1 cellular context compared by ENCODE assay signal in the genomic region with DNA sequence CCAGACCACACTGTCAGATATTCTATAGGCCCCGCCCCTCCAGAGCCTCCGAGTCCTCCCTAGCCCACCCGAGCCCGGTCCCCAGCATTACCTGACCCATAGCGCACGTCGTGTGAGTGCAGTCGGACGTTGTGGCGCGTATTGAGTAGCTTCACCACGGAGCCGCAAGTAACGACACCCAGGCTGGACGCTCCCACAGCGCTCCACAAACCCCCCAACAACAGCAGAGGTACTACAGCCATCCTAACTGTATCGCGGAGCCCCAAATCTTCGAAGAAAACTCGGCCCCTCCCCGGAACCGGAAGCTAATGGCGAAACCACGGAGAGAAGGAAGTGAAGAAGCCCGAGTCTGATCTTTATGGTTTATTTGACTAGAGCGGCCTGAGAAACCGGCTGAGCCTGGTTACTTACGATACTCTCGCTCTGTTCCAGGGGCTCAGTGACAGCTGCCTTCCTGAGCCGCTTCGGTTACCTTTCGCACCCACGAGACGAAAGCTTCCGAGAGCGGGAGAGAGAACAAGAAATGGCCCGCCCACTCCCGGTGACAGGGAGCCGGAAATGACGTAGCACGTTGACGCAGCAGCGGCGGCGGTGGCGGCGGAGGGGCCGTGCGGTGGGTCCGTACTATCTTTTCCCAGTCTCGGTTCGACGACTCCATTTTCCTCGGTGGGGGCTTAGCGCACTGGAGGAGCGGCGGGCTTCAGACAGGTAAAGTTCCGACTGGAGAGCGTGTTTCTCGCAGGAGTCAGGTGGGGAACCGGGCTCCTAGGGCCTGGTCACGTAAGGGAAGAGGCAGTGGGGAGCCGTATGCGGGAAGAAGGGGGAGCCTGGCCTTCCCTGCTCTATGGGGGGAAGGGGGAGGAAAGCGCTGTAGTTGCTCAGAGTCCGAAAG.
TF ChIP-seq lines count a peak whose summit lies in the region.

A gene with protein sequence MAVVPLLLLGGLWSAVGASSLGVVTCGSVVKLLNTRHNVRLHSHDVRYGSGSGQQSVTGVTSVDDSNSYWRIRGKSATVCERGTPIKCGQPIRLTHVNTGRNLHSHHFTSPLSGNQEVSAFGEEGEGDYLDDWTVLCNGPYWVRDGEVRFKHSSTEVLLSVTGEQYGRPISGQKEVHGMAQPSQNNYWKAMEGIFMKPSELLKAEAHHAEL (minus strand): TSS at position 272 of the 892 bp plus-strand sequence. CDS start 30 bp downstream, at position 242.
SUPT6H (plus strand) TSS at position 571 of the 892 bp plus-strand sequence. CDS start 11,197 bp downstream, outside the sequence.

TF ChIP-seq in HEK293, 187 proteins besides CTCF, POLR2A, EP300 and RAD21 (continued from another document and continues in another):
- TF ChIP-seq, protein P1, sequence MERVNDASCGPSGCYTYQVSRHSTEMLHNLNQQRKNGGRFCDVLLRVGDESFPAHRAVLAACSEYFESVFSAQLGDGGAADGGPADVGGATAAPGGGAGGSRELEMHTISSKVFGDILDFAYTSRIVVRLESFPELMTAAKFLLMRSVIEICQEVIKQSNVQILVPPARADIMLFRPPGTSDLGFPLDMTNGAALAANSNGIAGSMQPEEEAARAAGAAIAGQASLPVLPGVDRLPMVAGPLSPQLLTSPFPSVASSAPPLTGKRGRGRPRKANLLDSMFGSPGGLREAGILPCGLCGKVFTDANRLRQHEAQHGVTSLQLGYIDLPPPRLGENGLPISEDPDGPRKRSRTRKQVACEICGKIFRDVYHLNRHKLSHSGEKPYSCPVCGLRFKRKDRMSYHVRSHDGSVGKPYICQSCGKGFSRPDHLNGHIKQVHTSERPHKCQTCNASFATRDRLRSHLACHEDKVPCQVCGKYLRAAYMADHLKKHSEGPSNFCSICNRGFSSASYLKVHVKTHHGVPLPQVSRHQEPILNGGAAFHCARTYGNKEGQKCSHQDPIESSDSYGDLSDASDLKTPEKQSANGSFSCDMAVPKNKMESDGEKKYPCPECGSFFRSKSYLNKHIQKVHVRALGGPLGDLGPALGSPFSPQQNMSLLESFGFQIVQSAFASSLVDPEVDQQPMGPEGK (tag by site-specific recombination; IDR thresholded peaks at IDR 0.05): peak; percentile 90
- TF ChIP-seq BCL6B (tag by site-specific recombination; IDR thresholded peaks at IDR 0.05) (no peak), ZNF175 (tag by site-specific recombination; IDR thresholded peaks at IDR 0.05) (no peak), SALL2 (tag by site-specific recombination; IDR thresholded peaks at IDR 0.05; ENCODE audit: borderline replicate concordance) (no peak), ZNF155 (tag by site-specific recombination; IDR thresholded peaks at IDR 0.05) (no peak), PRDM2 (tag by site-specific recombination; IDR thresholded peaks at IDR 0.05; ENCODE audit: borderline replicate concordance) (no peak), ZNF416 (tag by site-specific recombination; IDR thresholded peaks at IDR 0.05) (no peak), KLF8 (tag by site-specific recombination; IDR thresholded peaks at IDR 0.05) (peak; percentile 39; the same call in 1 of the 2 replicates), YY2 (tag by site-specific recombination; IDR thresholded peaks at IDR 0.05) (peak; percentile 74; the same call in 1 of the 2 replicates), ZNF76 (tag by site-specific recombination; IDR thresholded peaks at IDR 0.05; ENCODE audit: borderline replicate concordance, low read depth) (peak; percentile 82), SCRT1 (tag by site-specific recombination; IDR thresholded peaks at IDR 0.05; ENCODE audit: borderline replicate concordance) (no peak; the same call in 1 of the 2 replicates), TCF7L2 (IDR thresholded peaks at IDR 0.05; ENCODE audit: borderline replicate concordance, low read depth, low read length) (no peak), ZNF629 (tag by site-specific recombination; IDR thresholded peaks at IDR 0.05) (peak; percentile 98), ZNF341 (tag by site-specific recombination; IDR thresholded peaks at IDR 0.05; ENCODE audit: low read depth) (peak; percentile 46), OVOL3 (tag by site-specific recombination; IDR thresholded peaks at IDR 0.05) (no peak), ZNF600 (tag by site-specific recombination; IDR thresholded peaks at IDR 0.05) (peak; percentile 69), SP2 (tag by site-specific recombination; IDR thresholded peaks at IDR 0.05) (peak; percentile 91), GLI2 (tag by site-specific recombination; IDR thresholded peaks at IDR 0.05; ENCODE audit: borderline replicate concordance, low read depth) (no peak), ZNF324 (tag by site-specific recombination; IDR thresholded peaks at IDR 0.05) (0 out of 2 replicates have a peak, but pooled peaks have one; percentile 36), MZF1 (tag by site-specific recombination; IDR thresholded peaks at IDR 0.05; ENCODE audit: borderline replicate concordance) (peak; percentile 62; the same call in 1 of the 2 replicates), ZNF138 (tag by site-specific recombination; IDR thresholded peaks at IDR 0.05; ENCODE audit: borderline replicate concordance) (no peak), ZNF18 (tag by site-specific recombination; IDR thresholded peaks at IDR 0.05) (no peak), KLF9 (tag by site-specific recombination; IDR thresholded peaks at IDR 0.05; ENCODE audit: low read depth) (peak; percentile 77), ZNF558 (tag by site-specific recombination; IDR thresholded peaks at IDR 0.05) (no peak), EGR2 (tag by site-specific recombination; IDR thresholded peaks at IDR 0.05; ENCODE audit: low read depth) (peak; percentile 68), ZNF560 (tag by site-specific recombination; IDR thresholded peaks at IDR 0.05; ENCODE audit: borderline replicate concordance) (no peak), WT1 (tag by site-specific recombination; IDR thresholded peaks at IDR 0.05) (0 out of 2 replicates have a peak, but pooled peaks have one; percentile 19), KLF10 (tag by site-specific recombination; IDR thresholded peaks at IDR 0.05) (no peak), ZNF623 (tag by site-specific recombination; IDR thresholded peaks at IDR 0.05) (no peak), SP7 (tag by site-specific recombination; IDR thresholded peaks at IDR 0.05) (peak; percentile 64), ZNF140 (tag by site-specific recombination; IDR thresholded peaks at IDR 0.05) (no peak), ZNF571 (tag by site-specific recombination; IDR thresholded peaks at IDR 0.05) (no peak), ZNF792 (tag by site-specific recombination; IDR thresholded peaks at IDR 0.05) (0 out of 2 replicates have a peak, but pooled peaks have one; percentile 44), ZNF2 (tag by site-specific recombination; IDR thresholded peaks at IDR 0.05) (peak; percentile 22; the same call in 1 of the 2 replicates), ZNF692 (tag by site-specific recombination; IDR thresholded peaks at IDR 0.05) (peak; percentile 91), ZNF768 (tag by site-specific recombination; IDR thresholded peaks at IDR 0.05) (no peak), PRDM1 (tag by site-specific recombination; IDR thresholded peaks at IDR 0.05) (peak; percentile 83), ZNF785 (tag by site-specific recombination; IDR thresholded peaks at IDR 0.05) (no peak), ZNF843 (tag by site-specific recombination; IDR thresholded peaks at IDR 0.05) (0 out of 2 replicates have a peak, but pooled peaks have one; percentile 23), ZBTB48 (tag by site-specific recombination; IDR thresholded peaks at IDR 0.05) (peak; percentile 71), GLIS2 (tag by site-specific recombination; IDR thresholded peaks at IDR 0.05) (peak; percentile 8; the same call in 1 of the 2 replicates), ZBTB20 (tag by site-specific recombination; IDR thresholded peaks at IDR 0.05) (peak; percentile 92), ZXDB (tag by site-specific recombination; IDR thresholded peaks at IDR 0.05) (peak; percentile 64), ZNF366 (tag by site-specific recombination; conservative IDR thresholded peaks at IDR 0.05) (peak; percentile 98), ZNF777 (tag by site-specific recombination; IDR thresholded peaks at IDR 0.05; ENCODE audit: borderline replicate concordance) (peak; percentile 61; the same call in 1 of the 2 replicates), ZNF24 (tag by site-specific recombination; IDR thresholded peaks at IDR 0.05) (no peak), ZEB2 (tag by site-specific recombination; IDR thresholded peaks at IDR 0.05) (peak; percentile 95)
- TF ChIP-seq, protein P2, sequence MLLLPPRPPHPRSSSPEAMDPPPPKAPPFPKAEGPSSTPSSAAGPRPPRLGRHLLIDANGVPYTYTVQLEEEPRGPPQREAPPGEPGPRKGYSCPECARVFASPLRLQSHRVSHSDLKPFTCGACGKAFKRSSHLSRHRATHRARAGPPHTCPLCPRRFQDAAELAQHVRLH (tag by site-specific recombination; IDR thresholded peaks at IDR 0.05): peak; percentile 39; the same call in 1 of the 2 replicates
- TF ChIP-seq, protein P3, sequence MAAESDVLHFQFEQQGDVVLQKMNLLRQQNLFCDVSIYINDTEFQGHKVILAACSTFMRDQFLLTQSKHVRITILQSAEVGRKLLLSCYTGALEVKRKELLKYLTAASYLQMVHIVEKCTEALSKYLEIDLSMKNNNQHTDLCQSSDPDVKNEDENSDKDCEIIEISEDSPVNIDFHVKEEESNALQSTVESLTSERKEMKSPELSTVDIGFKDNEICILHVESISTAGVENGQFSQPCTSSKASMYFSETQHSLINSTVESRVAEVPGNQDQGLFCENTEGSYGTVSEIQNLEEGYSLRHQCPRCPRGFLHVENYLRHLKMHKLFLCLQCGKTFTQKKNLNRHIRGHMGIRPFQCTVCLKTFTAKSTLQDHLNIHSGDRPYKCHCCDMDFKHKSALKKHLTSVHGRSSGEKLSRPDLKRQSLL (tag by site-specific recombination; IDR thresholded peaks at IDR 0.05): no peak
